Comparison of ENCODE assay signal across 24 cellular contexts in the genomic region with DNA sequence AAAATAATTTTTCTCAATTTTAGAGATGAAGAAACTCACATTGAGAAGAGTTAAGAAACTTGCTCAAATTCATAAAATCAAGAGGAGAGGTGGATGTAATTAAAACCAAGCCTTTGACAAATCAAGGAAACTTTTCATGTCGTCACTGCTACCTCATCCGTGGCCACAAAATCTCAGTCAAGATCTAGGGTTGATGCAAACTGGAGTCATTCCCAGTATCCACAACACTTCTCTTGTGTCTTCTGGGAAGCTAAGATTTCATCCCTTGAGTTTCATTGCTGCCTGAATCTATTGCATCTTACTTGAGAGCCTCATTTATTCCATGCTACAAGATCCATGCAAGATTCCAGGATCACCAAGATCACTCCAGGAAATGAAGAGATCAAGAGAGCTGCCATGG. TPM values are rescaled to one million over a fixed set of nuclear protein-coding genes. Genes with fewer than 3 reads are reported as not detected.
A peak's percentile ranks its signal among the peaks of the same experiment; 100 is the strongest.
DNase-seq lines count a peak whose midpoint lies in the region; ATAC-seq and TF ChIP-seq lines count a peak whose summit lies in the region.
"Had no signal": no experiment of that assay in that cellular context is flagged by ENCODE, and none has a peak within 500 bp of the region (broad histone marks: within the 10 kb centered on the region; RNA-seq: fewer than 3 reads in every experiment).

No MANE protein-coding gene starts in this region.

- TF ChIP-seq CTCF in AG10803 (conservative IDR thresholded peaks at IDR 0.05; ENCODE audit: low read length): no peak
- TF ChIP-seq CTCF in esophagus muscularis mucosa (IDR thresholded peaks at IDR 0.05): no peak
- TF ChIP-seq CTCF in GM10248 (IDR thresholded peaks at IDR 0.05; ENCODE audit: control extremely low read depth, extremely low read depth, low read depth, missing control alignments): no peak
- no peak for TF ChIP-seq CTCF in omental fat pad (IDR thresholded peaks at IDR 0.05)

- no peak overlapping the region for H3K4me3 ChIP-seq in AG10803 (ENCODE audit: low read length)
- no peak overlapping the region for H3K4me3 ChIP-seq in esophagus muscularis mucosa
- H3K4me3 ChIP-seq in subcutaneous abdominal adipose tissue (ENCODE audit: low read depth in 1 of 5, low read length in 5 of 5): no peak overlapping the region
- H3K4me3 ChIP-seq: A549, BLaER1 had no signal

- H3K27ac ChIP-seq in esophagus muscularis mucosa (replicated peaks in 1 of 4) (no peak overlapping the region), subcutaneous abdominal adipose tissue (ENCODE audit: low read depth, low read length) (peak overlapping the region; percentile 6)
- H3K27ac ChIP-seq: 22Rv1, A549, BLaER1 had no signal

- POLR2A ChIA-PET in GM10248 (lab: Yijun Ruan, JAX): no interaction called here

- no peak overlapping the region for H3K27ac Mint-ChIP-seq in natural killer cell treated with Interleukin-12 subunit alpha and Interleukin-12 subunit beta and Interleukin-15 and Interleukin-18, amount 100 ng/mL, for 72 hours
- H3K27ac Mint-ChIP-seq: CD14-positive monocyte; CD4-positive, alpha-beta memory T cell; CD4-positive, CD25-positive, alpha-beta regulatory T cell; CD8-positive, alpha-beta memory T cell had no signal

- H3K36me3 ChIP-seq in esophagus muscularis mucosa (no peaks in the 10 kb centered on the region), subcutaneous abdominal adipose tissue (ENCODE audit: control insufficient read depth in 5 of 5, insufficient read depth in 5 of 5, low read length in 5 of 5) (no peaks in the 10 kb centered on the region)
- H3K36me3 ChIP-seq: BE2C, BLaER1 had no signal

- no peaks in the 10 kb centered on the region for H3K4me1 Mint-ChIP-seq in natural killer cell treated with Interleukin-12 subunit alpha and Interleukin-12 subunit beta and Interleukin-15 and Interleukin-18, amount 100 ng/mL, for 72 hours (ENCODE audit: low read depth in 2 of 2)
- H3K4me1 Mint-ChIP-seq: CD4-positive, CD25-positive, alpha-beta regulatory T cell; CD8-positive, alpha-beta memory T cell had no signal

- CTCF ChIA-PET in GM10248 (lab: Yijun Ruan, JAX): interaction anchor here (1.0 kb wide), 2 partner anchors 13 to 19 kb away, joined by 3 to 4 read pairs; no protein-coding TSS in a partner anchor

- H3K4me3 Mint-ChIP-seq in natural killer cell treated with Interleukin-12 subunit alpha and Interleukin-12 subunit beta and Interleukin-15 and Interleukin-18, amount 100 ng/mL, for 72 hours: no peak overlapping the region
- H3K4me3 Mint-ChIP-seq: CD14-positive monocyte; CD4-positive, alpha-beta memory T cell; CD4-positive, CD25-positive, alpha-beta regulatory T cell; CD8-positive, alpha-beta memory T cell had no signal

- no peaks in the 10 kb centered on the region for H3K9me3 Mint-ChIP-seq in natural killer cell treated with Interleukin-12 subunit alpha and Interleukin-12 subunit beta and Interleukin-15 and Interleukin-18, amount 100 ng/mL, for 72 hours
- H3K9me3 Mint-ChIP-seq: CD4-positive, CD25-positive, alpha-beta regulatory T cell; CD8-positive, alpha-beta memory T cell had no signal

- intact Hi-C loops in esophagus muscularis mucosa (cut with DNase I): no loop called here

- H3K36me3 Mint-ChIP-seq in natural killer cell treated with Interleukin-12 subunit alpha and Interleukin-12 subunit beta and Interleukin-15 and Interleukin-18, amount 100 ng/mL, for 72 hours: no peaks in the 10 kb centered on the region
- H3K36me3 Mint-ChIP-seq: CD14-positive monocyte; CD4-positive, alpha-beta memory T cell; CD4-positive, CD25-positive, alpha-beta regulatory T cell had no signal

- H3K27me3 ChIP-seq in esophagus muscularis mucosa (no peaks in the 10 kb centered on the region), subcutaneous abdominal adipose tissue (ENCODE audit: control insufficient read depth in 5 of 5, insufficient read depth in 4 of 5, low read length in 5 of 5) (no peaks in the 10 kb centered on the region)
- H3K27me3 ChIP-seq: BE2C had no signal

- no peaks in the 10 kb centered on the region for H3K9me3 ChIP-seq in esophagus muscularis mucosa
- no peaks in the 10 kb centered on the region for H3K9me3 ChIP-seq in subcutaneous abdominal adipose tissue (ENCODE audit: control insufficient read depth in 5 of 5, low read length in 5 of 5)
- H3K9me3 ChIP-seq: A549, BE2C, BLaER1 had no signal

- H3K4me1 ChIP-seq in esophagus muscularis mucosa (peaks cover 0 to 23% (median 13%) of the 10 kb centered on the region in 4 donors), subcutaneous abdominal adipose tissue (ENCODE audit: control insufficient read depth in 5 of 5, insufficient read depth in 5 of 5, low read length in 5 of 5) (peaks cover 0 to 19% (median 13%) of the 10 kb centered on the region in 5 donors)
- H3K4me1 ChIP-seq: A549, BE2C had no signal

- 100% methylated on average over 2 of the region's 2 CpGs for WGBS in esophagus muscularis mucosa

- H3K9ac ChIP-seq in subcutaneous abdominal adipose tissue (ENCODE audit: low read length in 5 of 5): no peak overlapping the region
- H3K9ac ChIP-seq: BLaER1 had no signal

- ATAC-seq in omental fat pad (ENCODE audit: low FRiP score): no peak
- ATAC-seq in natural killer cell treated with Interleukin-12 subunit alpha and Interleukin-12 subunit beta and Interleukin-15 and Interleukin-18, amount 100 ng/mL, for 72 hours: no peak
- ATAC-seq: A549 had no signal

- no peak for TF ChIP-seq POLR2A in esophagus muscularis mucosa (IDR thresholded peaks at IDR 0.05; ENCODE audit: low read depth)

- H3K27me3 Mint-ChIP-seq in natural killer cell treated with Interleukin-12 subunit alpha and Interleukin-12 subunit beta and Interleukin-15 and Interleukin-18, amount 100 ng/mL, for 72 hours: peaks cover 10 to 14% of the 10 kb centered on the region in 2 donors

- no peak for TF ChIP-seq EP300 in esophagus muscularis mucosa (IDR thresholded peaks at IDR 0.05)

- peak; percentile 61 for DNase-seq in AG10803 (ENCODE audit: low read depth)
- DNase-seq in esophagus muscularis mucosa (ENCODE audit: extremely low spot score): peak; percentile 34
- peak; percentile 81 for DNase-seq in fibroblast of peridontal ligament (ENCODE audit: extremely low read depth)
- no peak for DNase-seq in GM10248 (ENCODE audit: extremely low spot score)
- DNase-seq in omental fat pad (ENCODE audit: low spot score): no peak
- DNase-seq in natural killer cell treated with Interleukin-12 subunit alpha and Interleukin-12 subunit beta and Interleukin-15 and Interleukin-18, amount 100 ng/mL, for 72 hours (ENCODE audit: low spot score): no peak
- DNase-seq: BE2C; C1 segment of cervical spinal cord; CD4-positive, alpha-beta memory T cell; CD4-positive, CD25-positive, alpha-beta regulatory T cell; CD8-positive, alpha-beta memory T cell; COR-L47; DMS 273 treated with DMSO at 0.1 percent for 48 hours; DMS153; DMS53; DMS79; DND-41; EL; GDM1 had no signal

RNA-seq across cellular contexts. Expression of gene FBN1, which starts 5.4 kb away (rescaled TPM):
- total RNA-seq in esophagus muscularis mucosa (100 to 1,000 TPM; 159 to 253 (median 226) TPM), omental fat pad (100 to 1,000 TPM in 3 of 4 donors, 10 to 100 TPM in 1; 91.5 to 413 (median 137) TPM)
- under 1 TPM; 0.29 to 0.59 TPM for total RNA-seq in natural killer cell treated with Interleukin-12 subunit alpha and Interleukin-12 subunit beta and Interleukin-15 and Interleukin-18, amount 100 ng/mL, for 72 hours

Comparison
In these comparisons a context has a peak if more than half of its experiments do, and no peak if none do; other contexts are left out.
1. DNase-seq: peak in AG10803 (single experiment), esophagus muscularis mucosa (single experiment) and fibroblast of peridontal ligament (single experiment); none in GM10248 (single experiment), omental fat pad (single experiment) and natural killer cell treated with Interleukin-12 subunit alpha and Interleukin-12 subunit beta and Interleukin-15 and Interleukin-18, amount 100 ng/mL, for 72 hours (single experiment).
2. RNA of gene FBN1, which starts 5.4 kb away (total RNA-seq): 159 to 253 TPM in esophagus muscularis mucosa and 91.5 to 413 TPM in omental fat pad; 0.29 to 0.59 TPM in natural killer cell treated with Interleukin-12 subunit alpha and Interleukin-12 subunit beta and Interleukin-15 and Interleukin-18, amount 100 ng/mL, for 72 hours; every median in the first group is over 10 times any median in the second.